Comparison of ENCODE assay signal across 1 cellular context in genomic region chr6:15026832-15027231, GRCh38.
A peak's percentile ranks its signal among the peaks of the same experiment; 100 is the strongest.
TF ChIP-seq lines count a peak whose summit lies in the region.

No MANE protein-coding gene starts in this region.

TF ChIP-seq in HepG2, 621 proteins besides CTCF, POLR2A, EP300 and RAD21 (continued from another document):
- TF ChIP-seq PBX3 (CRISPR knock-in tag; IDR thresholded peaks at IDR 0.05; ENCODE audit: borderline replicate concordance) = no peak
- TF ChIP-seq SRSF9 (IDR thresholded peaks at IDR 0.05; ENCODE audit: borderline replicate concordance, insufficient read depth, low read depth, low read length, poor library complexity, severe bottlenecking) = no peak
- TF ChIP-seq ZNF749 (CRISPR knock-in tag; IDR thresholded peaks at IDR 0.05; ENCODE audit: borderline replicate concordance) = no peak
- TF ChIP-seq NFE2L1 (CRISPR knock-in tag; IDR thresholded peaks at IDR 0.05; ENCODE audit: borderline replicate concordance) = no peak
- TF ChIP-seq ZFP37 (CRISPR knock-in tag; IDR thresholded peaks at IDR 0.05; ENCODE audit: borderline replicate concordance) = no peak
- TF ChIP-seq ZNF883 (CRISPR knock-in tag; IDR thresholded peaks at IDR 0.05; ENCODE audit: not compliant biosample characterization) = no peak
- TF ChIP-seq SNRNP70 (IDR thresholded peaks at IDR 0.05; ENCODE audit: low read depth, low read length) = no peak
- peak; percentile 74; the same call in 1 of the 2 replicates for TF ChIP-seq ZNF296 (CRISPR knock-in tag; conservative IDR thresholded peaks at IDR 0.05)
- TF ChIP-seq POGZ (CRISPR knock-in tag; IDR thresholded peaks at IDR 0.05) = peak; percentile 51; the same call in 1 of the 2 replicates
- TF ChIP-seq ZNF292 (CRISPR knock-in tag; IDR thresholded peaks at IDR 0.05; ENCODE audit: borderline replicate concordance, low read depth) = peak; percentile 68; the same call in 1 of the 2 replicates
- TF ChIP-seq ZBED4 (CRISPR knock-in tag; IDR thresholded peaks at IDR 0.05; ENCODE audit: borderline replicate concordance) = no peak
- TF ChIP-seq ZNF431 (CRISPR knock-in tag; IDR thresholded peaks at IDR 0.05; ENCODE audit: borderline replicate concordance, low read depth) = no peak
- TF ChIP-seq ZMYM2 (CRISPR knock-in tag; IDR thresholded peaks at IDR 0.05) = 0 out of 2 replicates have a peak, but pooled peaks have one; percentile 23
- no peak for TF ChIP-seq ZNF777 (CRISPR knock-in tag; IDR thresholded peaks at IDR 0.05)
- TF ChIP-seq JARID2 (CRISPR knock-in tag; IDR thresholded peaks at IDR 0.05; ENCODE audit: insufficient replicate concordance) = no peak
- TF ChIP-seq NR2F6 (IDR thresholded peaks at IDR 0.05) = 0 out of 2 replicates have a peak, but pooled peaks have one; percentile 14
- no peak; the same call in 1 of the 2 replicates for TF ChIP-seq NR2F6 (CRISPR knock-in tag; IDR thresholded peaks at IDR 0.05)
- TF ChIP-seq ZZZ3 (CRISPR knock-in tag; IDR thresholded peaks at IDR 0.05; ENCODE audit: borderline replicate concordance) = no peak
- TF ChIP-seq SIN3B (IDR thresholded peaks at IDR 0.05; ENCODE audit: low read length) = no peak
- no peak for TF ChIP-seq ZBTB46 (CRISPR knock-in tag; IDR thresholded peaks at IDR 0.05; ENCODE audit: borderline replicate concordance)
- no peak for TF ChIP-seq SYNCRIP (IDR thresholded peaks at IDR 0.05; ENCODE audit: insufficient read depth, low read depth, low read length)
- no peak for TF ChIP-seq BRF2 (CRISPR knock-in tag; IDR thresholded peaks at IDR 0.05)
- no peak for TF ChIP-seq KDM3A (CRISPR knock-in tag; IDR thresholded peaks at IDR 0.05; ENCODE audit: low read depth)
- TF ChIP-seq DPF2 (CRISPR knock-in tag; IDR thresholded peaks at IDR 0.05; ENCODE audit: borderline replicate concordance, low read depth) = no peak
- no peak for TF ChIP-seq ZNF660 (CRISPR knock-in tag; IDR thresholded peaks at IDR 0.05; ENCODE audit: borderline replicate concordance, low read depth)
- TF ChIP-seq ZNF24 (IDR thresholded peaks at IDR 0.05) = no peak
- TF ChIP-seq CBX5 (CRISPR knock-in tag; IDR thresholded peaks at IDR 0.05; ENCODE audit: borderline replicate concordance) = peak; percentile 32; the same call in 1 of the 2 replicates
- no peak for TF ChIP-seq KLF13 (CRISPR knock-in tag; IDR thresholded peaks at IDR 0.05)
- TF ChIP-seq POLR2G (IDR thresholded peaks at IDR 0.05; ENCODE audit: low read depth, low read length) = no peak
- TF ChIP-seq ATF4 (CRISPR knock-in tag; IDR thresholded peaks at IDR 0.05) = no peak
- no peak for TF ChIP-seq BRCA1 (CRISPR knock-in tag; IDR thresholded peaks at IDR 0.05)
- no peak for TF ChIP-seq ZNF33B (CRISPR knock-in tag; IDR thresholded peaks at IDR 0.05)
- no peak for TF ChIP-seq ZNF639 (CRISPR knock-in tag; conservative IDR thresholded peaks at IDR 0.05)
- no peak for TF ChIP-seq XBP1 (CRISPR knock-in tag; IDR thresholded peaks at IDR 0.05)
- TF ChIP-seq MAFG (CRISPR knock-in tag; IDR thresholded peaks at IDR 0.05) = no peak
